Comparison of ENCODE assay signal across 8 cellular contexts in the genomic region with DNA sequence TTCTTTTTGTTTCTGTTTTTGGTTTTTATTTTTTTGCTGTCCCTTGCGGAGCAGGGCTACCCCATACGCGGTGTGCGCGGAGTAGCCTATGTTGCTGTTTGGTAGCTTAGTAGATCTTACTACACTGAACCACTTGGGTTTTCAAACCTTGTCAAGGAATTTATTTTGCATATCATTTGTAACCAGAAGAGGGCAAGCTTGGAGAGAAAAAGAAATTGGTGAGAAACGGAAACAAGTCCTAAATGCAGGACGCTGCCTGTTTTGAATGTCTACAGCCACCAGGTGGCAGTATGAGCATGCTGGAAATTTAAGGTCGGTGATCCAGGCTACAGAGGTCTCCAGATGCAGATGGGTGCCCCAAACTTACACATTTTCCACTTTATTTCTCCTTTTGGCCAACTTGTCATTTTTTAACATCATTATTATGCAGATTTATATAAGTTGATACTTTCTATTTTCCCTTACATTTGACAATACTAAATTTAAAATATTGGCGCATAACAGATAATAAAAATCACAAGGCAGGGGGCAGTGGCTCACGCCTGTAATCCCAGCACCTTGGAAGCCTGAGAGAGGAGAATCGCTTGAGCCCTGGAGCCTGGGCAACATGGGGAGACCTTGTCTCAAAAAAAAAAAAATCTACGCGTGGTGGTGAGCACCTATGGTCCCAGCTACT. TPM values are rescaled to one million over a fixed set of nuclear protein-coding genes. Genes with fewer than 3 reads are reported as not detected.
A peak's percentile ranks its signal among the peaks of the same experiment; 100 is the strongest.
DNase-seq lines count a peak whose midpoint lies in the region; ATAC-seq and TF ChIP-seq lines count a peak whose summit lies in the region.

No MANE protein-coding gene starts in this region.

- H3K27me3 Mint-ChIP-seq in natural killer cell (ENCODE audit: low read depth in 2 of 2): no peaks in the 10 kb centered on the region

- H3K4me1 ChIP-seq in OCI-LY7 (ENCODE audit: insufficient read depth, low read length, poor library complexity, severe bottlenecking): peaks cover 18% of the 10 kb centered on the region

- no peaks in the 10 kb centered on the region for H3K36me3 Mint-ChIP-seq in natural killer cell

- peak overlapping the region; percentile 22; the same call in 1 of the 2 replicates for H3K4me2 ChIP-seq in OCI-LY7 (ENCODE audit: low read length)

- intact Hi-C loops in OCI-LY7 (cut with micrococcal nuclease; ENCODE audit: unreplicated experiment) (loop anchor here (1.0 to 10.0 kb wide), 7 partner anchors 24 to 1028 kb away; a partner anchor contains a TSS), natural killer cell (cut with micrococcal nuclease) (loop anchor here (1.0 to 10.0 kb wide), 3 partner anchors 14 to 1118 kb away; no protein-coding TSS in a partner anchor)

- no peak overlapping the region for H2AFZ ChIP-seq in OCI-LY7 (ENCODE audit: low read length)

- TF ChIP-seq CTCF in OCI-LY7 (conservative IDR thresholded peaks at IDR 0.05; ENCODE audit: low read length) (peak; percentile 98), epithelial cell of proximal tubule (conservative IDR thresholded peaks at IDR 0.05; ENCODE audit: low read depth, low read length) (peak; percentile 97), natural killer cell (IDR thresholded peaks at IDR 0.05) (peak; percentile 95)

- no peaks in the 10 kb centered on the region for H3K9me3 ChIP-seq in OCI-LY7 (ENCODE audit: low read length)

- no peaks in the 10 kb centered on the region for H3K79me2 ChIP-seq in OCI-LY7 (ENCODE audit: insufficient read depth, low read depth, low read length)

- H3K27ac Mint-ChIP-seq in natural killer cell: no peak overlapping the region

- H3K27ac ChIP-seq in OCI-LY7 (ENCODE audit: low read depth, low read length, poor library complexity, severe bottlenecking): no peak overlapping the region

- ATAC-seq in GM21515 (IDR thresholded peaks at IDR 0.05; ENCODE audit: unreplicated experiment) (peak; percentile 67), natural killer cell (peak; percentile 96 to 97 (median 96))

- CTCF ChIA-PET in OCI-LY7 (lab: Charles Lee; ENCODE audit: unreplicated experiment): no interaction called here

- no peaks in the 10 kb centered on the region for H3K9me3 Mint-ChIP-seq in natural killer cell

- TF ChIP-seq EP300 in Ishikawa (IDR thresholded peaks at IDR 0.05; ENCODE audit: borderline replicate concordance): no peak

- no peak overlapping the region for H3K4me3 Mint-ChIP-seq in natural killer cell

- TF ChIP-seq RAD21 in Ishikawa (IDR thresholded peaks at IDR 0.05; ENCODE audit: low read depth): peak; percentile 92

- POLR2A ChIA-PET in OCI-LY7 (lab: Charles Lee): interaction anchor here (1.2 kb wide), 1 partner anchor 164 kb away, joined by 3 read pairs; no protein-coding TSS in a partner anchor

- H3K36me3 ChIP-seq in OCI-LY7 (ENCODE audit: insufficient read depth, low read length): no peaks in the 10 kb centered on the region

- H3K9me2 ChIP-seq in OCI-LY7 (ENCODE audit: insufficient read depth, low read length): no peaks in the 10 kb centered on the region

- H4K20me1 ChIP-seq in OCI-LY7 (ENCODE audit: insufficient read depth, low read length): no peaks in the 10 kb centered on the region

- DNase-seq in D341Med (ENCODE audit: low spot score) (peak; percentile 81), OCI-LY7 (ENCODE audit: low spot score) (peak; percentile 89), epithelial cell of proximal tubule (ENCODE audit: low read depth) (peak; percentile 64), natural killer cell (peak; percentile 57)
- DNase-seq in activated CD8-positive, alpha-beta memory T cell treated with anti-CD3 and anti-CD28 coated beads, Interleukin-2, amount 50 U/mL, for 48 hours: peak; percentile 75
- peak; percentile 53 to 88 (median 77) for DNase-seq in stimulated activated naive CD4-positive, alpha-beta T cell (lab: John Stamatoyannopoulos, UW)

- BruUV-seq in OCI-LY7 (replicated peaks; lab: Mats Ljungman, UMichigan): no TSS peak

- H3K4me1 Mint-ChIP-seq in natural killer cell: no peaks in the 10 kb centered on the region

- H3K4me3 ChIP-seq in OCI-LY7 (ENCODE audit: low read depth, low read length, poor library complexity, severe bottlenecking) (no peak overlapping the region), epithelial cell of proximal tubule (ENCODE audit: low read depth, low read length) (no peak overlapping the region)

TF ChIP-seq in Ishikawa, 13 proteins besides CTCF, POLR2A, EP300 and RAD21:
- TF ChIP-seq CEBPB (IDR thresholded peaks at IDR 0.05) (no peak), TEAD4 (IDR thresholded peaks at IDR 0.05) (0 out of 2 replicates have a peak, but pooled peaks have one; percentile 19)
- TF ChIP-seq, protein P1, sequence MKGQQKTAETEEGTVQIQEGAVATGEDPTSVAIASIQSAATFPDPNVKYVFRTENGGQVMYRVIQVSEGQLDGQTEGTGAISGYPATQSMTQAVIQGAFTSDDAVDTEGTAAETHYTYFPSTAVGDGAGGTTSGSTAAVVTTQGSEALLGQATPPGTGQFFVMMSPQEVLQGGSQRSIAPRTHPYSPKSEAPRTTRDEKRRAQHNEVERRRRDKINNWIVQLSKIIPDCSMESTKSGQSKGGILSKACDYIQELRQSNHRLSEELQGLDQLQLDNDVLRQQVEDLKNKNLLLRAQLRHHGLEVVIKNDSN (IDR thresholded peaks at IDR 0.05): no peak

RNA-seq across cellular contexts. Expression of a gene that starts 15.3 kb away (rescaled TPM):
- 41.4 and 44.9 TPM in 2 replicates for total RNA-seq in OCI-LY7 (2014; rRNA removed; shearing (Covaris generic))
- total RNA-seq in OCI-LY7 (2022): 129 TPM in 2 replicates
- 23.1 and 28.7 TPM in 2 replicates for total RNA-seq in epithelial cell of proximal tubule
- total RNA-seq in natural killer cell: 100 to 1,000 TPM; 269 to 385 (median 324) TPM

RNA-seq across cellular contexts. Expression of a gene that starts 50.1 kb away (rescaled TPM):
- 9.6 and 11.9 TPM in 2 replicates for total RNA-seq in OCI-LY7 (2014; rRNA removed; shearing (Covaris generic))
- 14.2 and 15.5 TPM in 2 replicates for total RNA-seq in OCI-LY7 (2022)
- total RNA-seq in epithelial cell of proximal tubule: 9.9 and 13.4 TPM in 2 replicates
- total RNA-seq in natural killer cell: 10 to 100 TPM; 13.4 to 19.0 (median 16.9) TPM
